Comparison of ENCODE assay signal across 27 cellular contexts in genomic region chrX:116806288-116806802, GRCh38.
"Had no signal": no experiment of that assay in that cellular context is flagged by ENCODE, and none has a peak within 500 bp of the region (broad histone marks: within the 10 kb centered on the region; RNA-seq: fewer than 3 reads in every experiment).

No MANE protein-coding gene starts in this region.

- H3K4me1 Mint-ChIP-seq: activated CD4-positive, alpha-beta T cell treated with anti-CD3 and anti-CD28 coated beads, Interleukin-2, amount 10 ng/mL, durations not matched to agents 7 days and 5 days; activated T-helper 17 cell treated with anti-CD3 and anti-CD28 coated beads, Interleukin-2, amount 50 U/mL, for 72 hours had no signal

- H3K9me3 ChIP-seq: body of pancreas, colonic mucosa had no signal

- H3K27me3 ChIP-seq: body of pancreas, cardiac muscle cell, colonic mucosa, heart left ventricle had no signal

- H3K4me1 ChIP-seq: body of pancreas, colonic mucosa, heart left ventricle had no signal

- H3K4me3 Mint-ChIP-seq: activated CD4-positive, alpha-beta T cell treated with anti-CD3 and anti-CD28 coated beads, Interleukin-2, amount 10 ng/mL, durations not matched to agents 7 days and 5 days; activated CD8-positive, alpha-beta T cell treated with anti-CD3 and anti-CD28 coated beads for 36 hours; activated naive CD8-positive, alpha-beta T cell; activated T-cell treated with anti-CD3 and anti-CD28 coated beads, Interleukin-2, amount 50 U/mL, for 4 hours; activated T-helper 17 cell treated with anti-CD3 and anti-CD28 coated beads, Interleukin-2, amount 50 U/mL, for 72 hours had no signal

- H3K27ac ChIP-seq: body of pancreas, cardiac muscle cell, colonic mucosa, heart left ventricle had no signal

- DNase-seq: activated CD4-positive, alpha-beta T cell treated with anti-CD3 and anti-CD28 coated beads for 1 hour; activated CD4-positive, alpha-beta T cell treated with anti-CD3 and anti-CD28 coated beads for 4 hours; activated CD4-positive, alpha-beta T cell treated with anti-CD3 and anti-CD28 coated beads, Interleukin-2, amount 10 ng/mL, durations not matched to agents 7 days and 5 days; activated CD4-positive, alpha-beta T cell treated with anti-CD3 and anti-CD28 coated beads, Interleukin-2, amount 50 U/mL, for 48 hours; activated CD8-positive, alpha-beta memory T cell treated with anti-CD3 and anti-CD28 coated beads for 24 hours; activated CD8-positive, alpha-beta T cell treated with anti-CD3 and anti-CD28 coated beads for 36 hours; activated effector memory CD4-positive, alpha-beta T cell treated with Interleukin-2 at 50 U/mL for 16 hours; activated gamma-delta T cell treated with Interleukin-2 at 50 U/mL for 16 hours; activated naive CD4-positive, alpha-beta T cell treated with anti-CD3 and anti-CD28 coated beads, Interleukin-2, amount 50 U/mL, for 16 hours; activated naive CD4-positive, alpha-beta T cell treated with Interleukin-2 at 50 U/mL for 16 hours; activated T-cell treated with anti-CD3 and anti-CD28 coated beads, Interleukin-2, amount 50 U/mL, for 4 hours; amniotic stem cell; anterior cingulate cortex; body of pancreas; central memory CD4-positive, alpha-beta T cell; cerebellar nuclear complex; colonic mucosa; effector CD8-positive, alpha-beta T cell; foreskin fibroblast; glutamatergic neuron; heart left ventricle; T-helper 2 cell had no signal

- H3K9me3 Mint-ChIP-seq: activated CD4-positive, alpha-beta T cell treated with anti-CD3 and anti-CD28 coated beads, Interleukin-2, amount 10 ng/mL, durations not matched to agents 7 days and 5 days; activated CD8-positive, alpha-beta T cell treated with anti-CD3 and anti-CD28 coated beads for 36 hours; activated T-helper 17 cell treated with anti-CD3 and anti-CD28 coated beads, Interleukin-2, amount 50 U/mL, for 72 hours had no signal

- H3K4me3 ChIP-seq: body of pancreas, cardiac muscle cell, colonic mucosa, heart left ventricle had no signal

- H3K36me3 Mint-ChIP-seq: activated naive CD8-positive, alpha-beta T cell had no signal

- H3K27me3 Mint-ChIP-seq: activated CD4-positive, alpha-beta T cell treated with anti-CD3 and anti-CD28 coated beads, Interleukin-2, amount 10 ng/mL, durations not matched to agents 7 days and 5 days; activated CD8-positive, alpha-beta T cell treated with anti-CD3 and anti-CD28 coated beads for 36 hours; activated naive CD8-positive, alpha-beta T cell; activated T-helper 17 cell treated with anti-CD3 and anti-CD28 coated beads, Interleukin-2, amount 50 U/mL, for 72 hours had no signal

- FAIRE-seq: frontal cortex had no signal

- H3K36me3 ChIP-seq: cardiac muscle cell, colonic mucosa, heart left ventricle had no signal

- H3K27ac Mint-ChIP-seq: activated CD4-positive, alpha-beta T cell treated with anti-CD3 and anti-CD28 coated beads, Interleukin-2, amount 10 ng/mL, durations not matched to agents 7 days and 5 days; activated CD8-positive, alpha-beta T cell treated with anti-CD3 and anti-CD28 coated beads for 36 hours; activated naive CD8-positive, alpha-beta T cell; activated T-helper 17 cell treated with anti-CD3 and anti-CD28 coated beads, Interleukin-2, amount 50 U/mL, for 72 hours had no signal

- ATAC-seq: activated CD8-positive, alpha-beta T cell treated with anti-CD3 and anti-CD28 coated beads for 36 hours; activated T-cell treated with anti-CD3 and anti-CD28 coated beads, Interleukin-2, amount 50 U/mL, for 4 hours; activated T-helper 17 cell treated with anti-CD3 and anti-CD28 coated beads, Interleukin-2, amount 50 U/mL, for 72 hours; body of pancreas; esophagus mucosa; heart left ventricle had no signal
